Comparison of ENCODE assay signal across 1 cellular context in the genomic region with DNA sequence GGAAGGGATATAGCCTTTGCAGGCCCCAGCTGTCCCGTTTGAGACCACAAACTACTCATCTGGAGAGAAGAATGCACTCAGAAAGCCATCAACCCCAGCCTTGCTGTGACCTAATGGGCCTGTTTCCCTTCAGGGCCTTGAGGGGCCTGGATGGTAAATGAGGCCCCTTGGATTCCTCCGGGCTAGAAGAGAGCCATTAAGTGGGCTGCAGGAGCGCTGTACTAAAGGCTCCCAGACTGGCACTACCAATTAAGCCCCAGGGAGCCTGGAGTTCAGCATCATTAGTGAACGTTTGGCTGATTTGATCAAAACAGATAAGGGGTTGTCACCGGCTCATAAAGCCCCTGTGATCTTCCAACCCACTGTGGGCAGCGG.
TF ChIP-seq lines count a peak whose summit lies in the region.

No MANE protein-coding gene starts in this region.

TF ChIP-seq in GM12878, 131 proteins besides CTCF, POLR2A, EP300 and RAD21:
- TF ChIP-seq, protein P1, sequence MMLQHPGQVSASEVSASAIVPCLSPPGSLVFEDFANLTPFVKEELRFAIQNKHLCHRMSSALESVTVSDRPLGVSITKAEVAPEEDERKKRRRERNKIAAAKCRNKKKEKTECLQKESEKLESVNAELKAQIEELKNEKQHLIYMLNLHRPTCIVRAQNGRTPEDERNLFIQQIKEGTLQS (IDR thresholded peaks at IDR 0.05; ENCODE audit: borderline replicate concordance, extremely low read depth, low read depth, low read length), result no peak
- TF ChIP-seq NFYA (IDR thresholded peaks at IDR 0.05; ENCODE audit: borderline replicate concordance, low read depth, low read length) (no peak), ZNF207 (IDR thresholded peaks at IDR 0.05; ENCODE audit: borderline replicate concordance) (no peak), NR2C1 (IDR thresholded peaks at IDR 0.05) (no peak), RUNX3 (IDR thresholded peaks at IDR 0.05; ENCODE audit: low read length) (peak; percentile 39)
- TF ChIP-seq, protein P2, sequence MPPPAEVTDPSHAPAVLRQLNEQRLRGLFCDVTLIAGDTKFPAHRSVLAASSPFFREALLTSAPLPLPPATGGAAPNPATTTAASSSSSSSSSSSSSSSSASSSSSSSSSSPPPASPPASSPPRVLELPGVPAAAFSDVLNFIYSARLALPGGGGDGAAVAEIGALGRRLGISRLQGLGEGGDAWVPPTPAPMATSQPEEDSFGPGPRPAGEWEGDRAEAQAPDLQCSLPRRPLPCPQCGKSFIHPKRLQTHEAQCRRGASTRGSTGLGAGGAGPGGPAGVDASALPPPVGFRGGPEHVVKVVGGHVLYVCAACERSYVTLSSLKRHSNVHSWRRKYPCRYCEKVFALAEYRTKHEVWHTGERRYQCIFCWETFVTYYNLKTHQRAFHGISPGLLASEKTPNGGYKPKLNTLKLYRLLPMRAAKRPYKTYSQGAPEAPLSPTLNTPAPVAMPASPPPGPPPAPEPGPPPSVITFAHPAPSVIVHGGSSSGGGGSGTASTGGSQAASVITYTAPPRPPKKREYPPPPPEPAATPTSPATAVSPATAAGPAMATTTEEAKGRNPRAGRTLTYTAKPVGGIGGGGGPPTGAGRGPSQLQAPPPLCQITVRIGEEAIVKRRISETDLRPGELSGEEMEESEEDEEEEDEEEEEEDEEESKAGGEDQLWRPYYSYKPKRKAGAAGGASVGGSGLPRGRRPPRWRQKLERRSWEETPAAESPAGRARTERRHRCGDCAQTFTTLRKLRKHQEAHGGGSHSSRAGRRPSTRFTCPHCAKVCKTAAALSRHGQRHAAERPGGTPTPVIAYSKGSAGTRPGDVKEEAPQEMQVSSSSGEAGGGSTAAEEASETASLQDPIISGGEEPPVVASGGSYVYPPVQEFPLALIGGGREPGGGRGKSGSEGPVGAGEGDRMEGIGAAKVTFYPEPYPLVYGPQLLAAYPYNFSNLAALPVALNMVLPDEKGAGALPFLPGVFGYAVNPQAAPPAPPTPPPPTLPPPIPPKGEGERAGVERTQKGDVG (CRISPR knock-in tag; IDR thresholded peaks at IDR 0.05), result no peak
- TF ChIP-seq, protein P3, sequence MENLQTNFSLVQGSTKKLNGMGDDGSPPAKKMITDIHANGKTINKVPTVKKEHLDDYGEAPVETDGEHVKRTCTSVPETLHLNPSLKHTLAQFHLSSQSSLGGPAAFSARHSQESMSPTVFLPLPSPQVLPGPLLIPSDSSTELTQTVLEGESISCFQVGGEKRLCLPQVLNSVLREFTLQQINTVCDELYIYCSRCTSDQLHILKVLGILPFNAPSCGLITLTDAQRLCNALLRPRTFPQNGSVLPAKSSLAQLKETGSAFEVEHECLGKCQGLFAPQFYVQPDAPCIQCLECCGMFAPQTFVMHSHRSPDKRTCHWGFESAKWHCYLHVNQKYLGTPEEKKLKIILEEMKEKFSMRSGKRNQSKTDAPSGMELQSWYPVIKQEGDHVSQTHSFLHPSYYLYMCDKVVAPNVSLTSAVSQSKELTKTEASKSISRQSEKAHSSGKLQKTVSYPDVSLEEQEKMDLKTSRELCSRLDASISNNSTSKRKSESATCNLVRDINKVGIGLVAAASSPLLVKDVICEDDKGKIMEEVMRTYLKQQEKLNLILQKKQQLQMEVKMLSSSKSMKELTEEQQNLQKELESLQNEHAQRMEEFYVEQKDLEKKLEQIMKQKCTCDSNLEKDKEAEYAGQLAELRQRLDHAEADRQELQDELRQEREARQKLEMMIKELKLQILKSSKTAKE (IDR thresholded peaks at IDR 0.05; ENCODE audit: low read depth, poor library complexity, severe bottlenecking), result no peak
